28 cellular contexts compared by ENCODE assay signal in genomic region chr3:88298189-88298588, GRCh38.
"Had no signal": no experiment of that assay in that cellular context is flagged by ENCODE, and none has a peak within 500 bp of the region (broad histone marks: within the 10 kb centered on the region; RNA-seq: fewer than 3 reads in every experiment).

No MANE protein-coding gene starts in this region.

- H3K27me3 ChIP-seq: ascending aorta had no signal

- H3K9me3 ChIP-seq: ascending aorta had no signal

- H3K9me3 Mint-ChIP-seq: activated CD4-positive, alpha-beta T cell treated with anti-CD3 and anti-CD28 coated beads, Interleukin-2, amount 10 ng/mL, durations not matched to agents 7 days and 5 days; central memory CD8-positive, alpha-beta T cell had no signal

- H3K27ac ChIP-seq: ascending aorta had no signal

- H3K27me3 Mint-ChIP-seq: activated B cell treated with CpG ODN at 0.5 μM for 24 hours; activated CD4-positive, alpha-beta memory T cell treated with anti-CD3 and anti-CD28 coated beads for 36 hours; activated CD4-positive, alpha-beta T cell treated with anti-CD3 and anti-CD28 coated beads, Interleukin-2, amount 10 ng/mL, durations not matched to agents 7 days and 5 days; central memory CD8-positive, alpha-beta T cell; T-cell had no signal

- H3K36me3 Mint-ChIP-seq: activated CD4-positive, alpha-beta memory T cell treated with anti-CD3 and anti-CD28 coated beads for 36 hours; activated naive CD4-positive, alpha-beta T cell treated with anti-CD3 and anti-CD28 coated beads, Interleukin-2, amount 50 U/mL, for 72 hours; T-cell had no signal

- H3K4me1 ChIP-seq: ascending aorta had no signal

- H3K36me3 ChIP-seq: ascending aorta had no signal

- FAIRE-seq: K562, RCC 7860, TTC549 had no signal

- DNase-seq: activated B cell treated with CpG ODN at 0.5 μM for 24 hours; activated CD4-positive, alpha-beta memory T cell treated with anti-CD3 and anti-CD28 coated beads for 36 hours; activated CD4-positive, alpha-beta T cell treated with anti-CD3 and anti-CD28 coated beads, Interleukin-2, amount 10 ng/mL, durations not matched to agents 7 days and 5 days; activated CD8-positive, alpha-beta memory T cell treated with anti-CD3 and anti-CD28 coated beads for 24 hours; activated effector memory CD4-positive, alpha-beta T cell treated with anti-CD3 and anti-CD28 coated beads, Interleukin-2, amount 50 U/mL, for 16 hours; activated naive CD4-positive, alpha-beta T cell treated with Interleukin-2 at 50 U/mL for 16 hours; activated naive CD8-positive, alpha-beta T cell treated with anti-CD3 and anti-CD28 coated beads, Interleukin-2, amount 50 U/mL, for 24 hours; activated T-cell treated with anti-CD3 and anti-CD28 coated beads, Interleukin-2, amount 50 U/mL, for 4 hours; amniotic stem cell; Karpas-422; NCI-H1105 treated with DMSO at 0.1 percent for 48 hours; NCI-H1436 treated with DMSO at 0.1 percent for 48 hours; NCI-H187 treated with DMSO at 0.1 percent for 48 hours; NCI-H2081 treated with DMSO at 0.1 percent for 48 hours; NCI-H226; NCI-H526 treated with DMSO at 0.1 percent for 48 hours; PC-3; SHP77; T-cell; T-helper 2 cell; T1000 had no signal

- H3K4me1 Mint-ChIP-seq: activated B cell treated with CpG ODN at 0.5 μM for 24 hours; activated CD4-positive, alpha-beta T cell treated with anti-CD3 and anti-CD28 coated beads, Interleukin-2, amount 10 ng/mL, durations not matched to agents 7 days and 5 days; activated naive CD8-positive, alpha-beta T cell treated with anti-CD3 and anti-CD28 coated beads, Interleukin-2, amount 50 U/mL, for 24 hours; brain; central memory CD8-positive, alpha-beta T cell had no signal

- H3K4me3 ChIP-seq: ascending aorta, K562 had no signal

- ATAC-seq: activated naive CD4-positive, alpha-beta T cell treated with anti-CD3 and anti-CD28 coated beads, Interleukin-2, amount 50 U/mL, for 72 hours; activated naive CD8-positive, alpha-beta T cell treated with anti-CD3 and anti-CD28 coated beads, Interleukin-2, amount 50 U/mL, for 24 hours; activated T-cell treated with anti-CD3 and anti-CD28 coated beads, Interleukin-2, amount 50 U/mL, for 4 hours; K562; PC-3; T-cell had no signal

- H3K4me3 Mint-ChIP-seq: activated B cell treated with CpG ODN at 0.5 μM for 24 hours; activated CD4-positive, alpha-beta memory T cell treated with anti-CD3 and anti-CD28 coated beads for 36 hours; activated CD4-positive, alpha-beta T cell treated with anti-CD3 and anti-CD28 coated beads, Interleukin-2, amount 10 ng/mL, durations not matched to agents 7 days and 5 days; activated naive CD8-positive, alpha-beta T cell treated with anti-CD3 and anti-CD28 coated beads, Interleukin-2, amount 50 U/mL, for 24 hours; activated T-cell treated with anti-CD3 and anti-CD28 coated beads, Interleukin-2, amount 50 U/mL, for 4 hours; brain; central memory CD8-positive, alpha-beta T cell; T-cell had no signal

- H3K27ac Mint-ChIP-seq: activated B cell treated with CpG ODN at 0.5 μM for 24 hours; activated CD4-positive, alpha-beta memory T cell treated with anti-CD3 and anti-CD28 coated beads for 36 hours; activated CD4-positive, alpha-beta T cell treated with anti-CD3 and anti-CD28 coated beads, Interleukin-2, amount 10 ng/mL, durations not matched to agents 7 days and 5 days; activated naive CD4-positive, alpha-beta T cell treated with anti-CD3 and anti-CD28 coated beads, Interleukin-2, amount 50 U/mL, for 72 hours; activated naive CD8-positive, alpha-beta T cell treated with anti-CD3 and anti-CD28 coated beads, Interleukin-2, amount 50 U/mL, for 24 hours; brain; T-cell had no signal
